ENCODE assay signal across 10 cellular contexts in the genomic region with DNA sequence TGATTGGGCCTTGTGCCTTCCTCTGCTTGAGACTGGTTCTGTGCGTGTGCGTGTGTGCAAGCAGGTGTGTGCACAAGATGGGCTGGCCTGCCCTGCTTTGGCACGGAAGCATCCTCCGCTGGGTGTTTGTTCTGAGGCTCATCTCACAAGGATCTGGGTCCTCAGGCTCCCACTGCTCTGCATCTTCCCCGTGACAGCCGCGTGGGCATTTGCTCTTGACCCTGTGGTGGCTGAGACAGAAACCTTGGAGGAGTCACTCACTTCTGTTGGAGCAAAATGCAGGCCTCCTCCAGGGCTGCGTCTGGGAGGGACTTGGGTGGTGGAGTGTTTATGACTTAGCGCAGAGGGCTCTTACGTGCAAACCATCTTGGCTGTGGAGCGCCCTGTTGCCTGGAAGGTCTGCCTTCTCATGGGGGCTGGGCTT.
DNase-seq lines count a peak whose midpoint lies in the region; ATAC-seq and TF ChIP-seq lines count a peak whose summit lies in the region.
"Had no signal": no experiment of that assay in that cellular context is flagged by ENCODE, and none has a peak within 500 bp of the region (broad histone marks: within the 10 kb centered on the region; RNA-seq: fewer than 3 reads in every experiment).

No MANE protein-coding gene starts in this region.

- no peaks in the 10 kb centered on the region for H3K9me3 ChIP-seq in heart right ventricle
- no peaks in the 10 kb centered on the region for H3K9me3 ChIP-seq in body of pancreas

- no peak overlapping the region for H3K4me3 ChIP-seq in heart right ventricle
- H3K4me3 ChIP-seq in body of pancreas, result no peak overlapping the region

- peaks cover 0 to 21% (median 6%) of the 10 kb centered on the region in 9 donors for H3K4me1 ChIP-seq in heart right ventricle
- no peaks in the 10 kb centered on the region for H3K4me1 ChIP-seq in body of pancreas

- whole genome bisulfite sequencing in heart right ventricle, 2 donors, result 80 to 86% methylated on average over 11 of the region's 11 CpGs
- WGBS in body of pancreas, 2 donors, result 78 to 88% methylated on average over 10 to 11 of the region's 11 CpGs

- H3K27me3 ChIP-seq in heart right ventricle (no peaks in the 10 kb centered on the region), body of pancreas (no peaks in the 10 kb centered on the region)

- DNase-seq in KBM-7 (peak; percentile 25), heart right ventricle (no peak), body of pancreas (no peak), NCI-H2171 (lab: John Stamatoyannopoulos, UW) (no peak), HPDE6-E6E7 (ENCODE audit: extremely low spot score) (no peak), SIG-M5 treated with dmso at 0.1 percent for 504 hours (lab: John Stamatoyannopoulos, UW; ENCODE audit: unreplicated experiment) (no peak)
- DNase-seq in activated CD8-positive, alpha-beta memory T cell treated with anti-CD3 and anti-CD28 coated beads, Interleukin-2, amount 50 U/mL, for 48 hours, result peak; percentile 66
- peak; percentile 60 for DNase-seq in stimulated activated CD4-positive, alpha-beta T cell treated with anti-CD3 and anti-CD28 coated beads, Interleukin-4, amount 100 ng/mL, for 24 hours
- DNase-seq: hippocampal formation, NCI-H2171 treated with DMSO at 0.1 percent for 48 hours had no signal

- TF ChIP-seq CTCF in heart right ventricle (IDR thresholded peaks at IDR 0.05), result no peak
- no peak for TF ChIP-seq CTCF in body of pancreas (IDR thresholded peaks at IDR 0.05)

- H3K27ac ChIP-seq in heart right ventricle (no peak overlapping the region), body of pancreas (no peak overlapping the region)

- H3K36me3 ChIP-seq in heart right ventricle (no peaks in the 10 kb centered on the region), body of pancreas (replicated peaks in 1 of 2; ENCODE audit: insufficient read depth in 1 of 2, low read depth in 2 of 2) (no peaks in the 10 kb centered on the region)

- ATAC-seq in heart right ventricle, result peak in 5 of 8 donors; percentile 21 to 63 (median 46)
- ATAC-seq in body of pancreas, result no peak

- in situ Hi-C loops in KBM-7 (cut with MboI; ENCODE audit: low pct_unique_long_range_greater_than_20kb, low sequenced_read_pairs), result no loop called here

- no peak for TF ChIP-seq POLR2A in body of pancreas (IDR thresholded peaks at IDR 0.05)

- intact Hi-C loops in heart right ventricle (cut with DNase I) (no loop called here), body of pancreas (cut with DNase I) (no loop called here)

Comparison
In these comparisons a context has a peak if more than half of its experiments do, and no peak if none do; other contexts are left out.
1. DNase-seq: peak in KBM-7 (single experiment), activated CD8-positive, alpha-beta memory T cell treated with anti-CD3 and anti-CD28 coated beads, Interleukin-2, amount 50 U/mL, for 48 hours (single experiment) and stimulated activated CD4-positive, alpha-beta T cell treated with anti-CD3 and anti-CD28 coated beads, Interleukin-4, amount 100 ng/mL, for 24 hours (single experiment); none in heart right ventricle (0 of 2), body of pancreas (0 of 4), NCI-H2171 (single experiment), HPDE6-E6E7 (single experiment) and SIG-M5 treated with dmso at 0.1 percent for 504 hours (single experiment).